In the genomic region with DNA sequence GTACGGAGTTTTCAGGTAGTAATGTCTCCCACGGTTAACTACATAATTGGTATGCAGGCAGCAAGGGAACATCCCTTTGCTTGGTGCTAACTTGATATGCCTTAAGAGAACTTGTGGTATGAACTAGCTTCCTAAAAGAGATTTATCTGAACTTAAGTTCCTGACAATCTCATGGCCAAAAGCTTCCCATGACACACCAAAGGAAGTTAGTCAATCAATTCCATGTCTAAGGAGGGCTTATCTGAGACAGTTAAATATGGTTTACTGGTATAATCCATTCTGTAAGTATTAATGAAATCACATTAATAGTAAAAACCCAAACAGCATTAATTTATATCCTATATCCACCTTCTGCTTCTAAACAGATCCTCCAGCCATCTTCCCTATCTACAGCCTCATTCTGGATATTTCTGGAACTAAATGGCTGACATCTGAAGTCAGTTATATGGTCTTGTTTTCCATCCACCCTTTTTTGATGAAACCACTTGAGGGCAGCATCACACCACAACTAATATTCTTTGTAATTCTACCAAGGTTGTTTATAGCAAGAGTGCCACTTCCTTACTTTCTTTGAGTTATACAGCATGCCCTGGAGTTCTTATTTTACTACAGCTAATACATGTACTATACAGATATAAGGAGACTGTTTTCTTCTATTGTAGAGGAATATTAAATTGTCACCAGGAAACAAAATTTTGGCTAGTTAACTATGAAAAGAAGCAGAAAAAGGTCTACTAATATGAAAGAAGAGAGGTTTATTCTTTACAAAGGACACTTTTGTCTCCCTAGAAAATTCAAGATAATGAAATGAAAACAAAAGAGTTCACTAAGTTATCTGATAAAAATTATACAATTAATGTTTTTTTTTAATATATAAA, we compare ENCODE assay signal across 1 cellular context.
TF ChIP-seq lines count a peak whose summit lies in the region.

No MANE protein-coding gene starts in this region.

TF ChIP-seq in K562, 482 proteins besides CTCF, POLR2A, EP300 and RAD21 (continued from another document and continues in another):
- no peak for TF ChIP-seq U2AF2 (optimal IDR thresholded peaks at IDR 0.05; ENCODE audit: low read depth, low read length)
- TF ChIP-seq GABPB2 (CRISPR knock-in tag; conservative IDR thresholded peaks at IDR 0.05): no peak
- TF ChIP-seq C11orf30 (IDR thresholded peaks at IDR 0.05; ENCODE audit: low read depth): no peak
- TF ChIP-seq HDAC1 (IDR thresholded peaks at IDR 0.05): no peak
- TF ChIP-seq ZBTB34 (CRISPR knock-in tag; IDR thresholded peaks at IDR 0.05): no peak
- TF ChIP-seq, protein P1, sequence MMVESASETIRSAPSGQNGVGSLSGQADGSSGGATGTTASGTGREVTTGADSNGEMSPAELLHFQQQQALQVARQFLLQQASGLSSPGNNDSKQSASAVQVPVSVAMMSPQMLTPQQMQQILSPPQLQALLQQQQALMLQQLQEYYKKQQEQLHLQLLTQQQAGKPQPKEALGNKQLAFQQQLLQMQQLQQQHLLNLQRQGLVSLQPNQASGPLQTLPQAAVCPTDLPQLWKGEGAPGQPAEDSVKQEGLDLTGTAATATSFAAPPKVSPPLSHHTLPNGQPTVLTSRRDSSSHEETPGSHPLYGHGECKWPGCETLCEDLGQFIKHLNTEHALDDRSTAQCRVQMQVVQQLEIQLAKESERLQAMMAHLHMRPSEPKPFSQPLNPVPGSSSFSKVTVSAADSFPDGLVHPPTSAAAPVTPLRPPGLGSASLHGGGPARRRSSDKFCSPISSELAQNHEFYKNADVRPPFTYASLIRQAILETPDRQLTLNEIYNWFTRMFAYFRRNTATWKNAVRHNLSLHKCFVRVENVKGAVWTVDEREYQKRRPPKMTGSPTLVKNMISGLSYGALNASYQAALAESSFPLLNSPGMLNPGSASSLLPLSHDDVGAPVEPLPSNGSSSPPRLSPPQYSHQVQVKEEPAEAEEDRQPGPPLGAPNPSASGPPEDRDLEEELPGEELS (CRISPR knock-in tag; IDR thresholded peaks at IDR 0.05; ENCODE audit: borderline replicate concordance): no peak
- peak; percentile 56; the same call in 1 of the 2 replicates for TF ChIP-seq SPI1 (IDR thresholded peaks at IDR 0.05; ENCODE audit: borderline replicate concordance, low read depth, low read length)
- no peak for TF ChIP-seq ZC3H8 (IDR thresholded peaks at IDR 0.05)
- no peak for TF ChIP-seq MYC (IDR thresholded peaks at IDR 0.05; ENCODE audit: low read depth, low read length)
- no peak for TF ChIP-seq MYC (CRISPR knock-in tag; IDR thresholded peaks at IDR 0.05; ENCODE audit: borderline replicate concordance, low read depth)
- no peak for TF ChIP-seq ETV6 (IDR thresholded peaks at IDR 0.05; ENCODE audit: borderline replicate concordance in 1 of 2, low read depth in 2 of 2, low read length in 1 of 2)
- TF ChIP-seq ETV6 (CRISPR knock-in tag; IDR thresholded peaks at IDR 0.05; ENCODE audit: borderline replicate concordance): no peak
- no peak for TF ChIP-seq HNRNPH1 (optimal IDR thresholded peaks at IDR 0.05; ENCODE audit: low read depth, low read length)
- TF ChIP-seq, protein P2, sequence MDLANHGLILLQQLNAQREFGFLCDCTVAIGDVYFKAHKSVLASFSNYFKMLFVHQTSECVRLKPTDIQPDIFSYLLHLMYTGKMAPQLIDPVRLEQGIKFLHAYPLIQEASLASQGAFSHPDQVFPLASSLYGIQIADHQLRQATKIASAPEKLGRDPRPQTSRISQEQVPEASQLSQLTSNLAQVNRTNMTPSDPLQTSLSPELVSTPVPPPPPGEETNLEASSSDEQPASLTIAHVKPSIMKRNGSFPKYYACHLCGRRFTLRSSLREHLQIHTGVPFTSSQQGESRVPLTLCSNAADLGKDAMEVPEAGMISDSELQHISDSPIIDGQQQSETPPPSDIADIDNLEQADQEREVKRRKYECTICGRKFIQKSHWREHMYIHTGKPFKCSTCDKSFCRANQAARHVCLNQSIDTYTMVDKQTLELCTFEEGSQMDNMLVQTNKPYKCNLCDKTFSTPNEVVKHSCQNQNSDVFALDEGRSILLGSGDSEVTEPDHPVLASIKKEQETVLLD (IDR thresholded peaks at IDR 0.05): no peak
- TF ChIP-seq ZNF785 (CRISPR knock-in tag; IDR thresholded peaks at IDR 0.05): no peak
- TF ChIP-seq RBM22 (IDR thresholded peaks at IDR 0.05; ENCODE audit: low read depth, low read length, poor library complexity, severe bottlenecking): no peak
- TF ChIP-seq ZNF592 (IDR thresholded peaks at IDR 0.05): peak; percentile 65; the same call in 1 of the 2 replicates
- no peak for TF ChIP-seq PML (IDR thresholded peaks at IDR 0.05; ENCODE audit: low read length)
- TF ChIP-seq, protein P3, sequence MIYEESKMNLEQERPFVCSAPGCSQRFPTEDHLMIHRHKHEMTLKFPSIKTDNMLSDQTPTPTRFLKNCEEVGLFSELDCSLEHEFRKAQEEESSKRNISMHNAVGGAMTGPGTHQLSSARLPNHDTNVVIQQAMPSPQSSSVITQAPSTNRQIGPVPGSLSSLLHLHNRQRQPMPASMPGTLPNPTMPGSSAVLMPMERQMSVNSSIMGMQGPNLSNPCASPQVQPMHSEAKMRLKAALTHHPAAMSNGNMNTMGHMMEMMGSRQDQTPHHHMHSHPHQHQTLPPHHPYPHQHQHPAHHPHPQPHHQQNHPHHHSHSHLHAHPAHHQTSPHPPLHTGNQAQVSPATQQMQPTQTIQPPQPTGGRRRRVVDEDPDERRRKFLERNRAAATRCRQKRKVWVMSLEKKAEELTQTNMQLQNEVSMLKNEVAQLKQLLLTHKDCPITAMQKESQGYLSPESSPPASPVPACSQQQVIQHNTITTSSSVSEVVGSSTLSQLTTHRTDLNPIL (CRISPR knock-in tag; IDR thresholded peaks at IDR 0.05): no peak
- TF ChIP-seq CREB1 (IDR thresholded peaks at IDR 0.05): no peak
- TF ChIP-seq CREB1 (CRISPR knock-in tag; IDR thresholded peaks at IDR 0.05): no peak
- TF ChIP-seq MNT (conservative IDR thresholded peaks at IDR 0.05): peak; percentile 27 to 41; a peak in 1 of 4 replicates
- peak in 1 of 3 experiments; percentile 49 for TF ChIP-seq YY1 (IDR thresholded peaks at IDR 0.05; ENCODE audit: borderline replicate concordance in 1 of 3, control insufficient read depth in 1 of 3, extremely low read depth in 1 of 3, insufficient read depth in 3 of 3, insufficient read length in 1 of 3, insufficient replicate concordance in 2 of 3, low read depth in 1 of 3, low read length in 2 of 3)
- TF ChIP-seq, protein P4, sequence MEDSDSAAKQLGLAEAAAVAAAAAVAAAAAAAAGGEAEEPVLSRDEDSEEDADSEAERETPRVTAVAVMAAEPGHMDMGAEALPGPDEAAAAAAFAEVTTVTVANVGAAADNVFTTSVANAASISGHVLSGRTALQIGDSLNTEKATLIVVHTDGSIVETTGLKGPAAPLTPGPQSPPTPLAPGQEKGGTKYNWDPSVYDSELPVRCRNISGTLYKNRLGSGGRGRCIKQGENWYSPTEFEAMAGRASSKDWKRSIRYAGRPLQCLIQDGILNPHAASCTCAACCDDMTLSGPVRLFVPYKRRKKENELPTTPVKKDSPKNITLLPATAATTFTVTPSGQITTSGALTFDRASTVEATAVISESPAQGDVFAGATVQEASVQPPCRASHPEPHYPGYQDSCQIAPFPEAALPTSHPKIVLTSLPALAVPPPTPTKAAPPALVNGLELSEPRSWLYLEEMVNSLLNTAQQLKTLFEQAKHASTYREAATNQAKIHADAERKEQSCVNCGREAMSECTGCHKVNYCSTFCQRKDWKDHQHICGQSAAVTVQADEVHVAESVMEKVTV (CRISPR knock-in tag; IDR thresholded peaks at IDR 0.05): peak; percentile 93
- TF ChIP-seq PTRF (tag; IDR thresholded peaks at IDR 0.05): no peak
- peak in 1 of 2 experiments; percentile 88; a peak in 1 of 4 replicates for TF ChIP-seq ARNT (IDR thresholded peaks at IDR 0.05)
- TF ChIP-seq ZBTB11 (CRISPR knock-in tag; IDR thresholded peaks at IDR 0.05): 0 out of 6 replicates have a peak, but pooled peaks of 1 of the 3 experiments have one; percentile 37
- TF ChIP-seq ZNF76 (CRISPR knock-in tag; IDR thresholded peaks at IDR 0.05; ENCODE audit: borderline replicate concordance): no peak
- TF ChIP-seq, protein P5, sequence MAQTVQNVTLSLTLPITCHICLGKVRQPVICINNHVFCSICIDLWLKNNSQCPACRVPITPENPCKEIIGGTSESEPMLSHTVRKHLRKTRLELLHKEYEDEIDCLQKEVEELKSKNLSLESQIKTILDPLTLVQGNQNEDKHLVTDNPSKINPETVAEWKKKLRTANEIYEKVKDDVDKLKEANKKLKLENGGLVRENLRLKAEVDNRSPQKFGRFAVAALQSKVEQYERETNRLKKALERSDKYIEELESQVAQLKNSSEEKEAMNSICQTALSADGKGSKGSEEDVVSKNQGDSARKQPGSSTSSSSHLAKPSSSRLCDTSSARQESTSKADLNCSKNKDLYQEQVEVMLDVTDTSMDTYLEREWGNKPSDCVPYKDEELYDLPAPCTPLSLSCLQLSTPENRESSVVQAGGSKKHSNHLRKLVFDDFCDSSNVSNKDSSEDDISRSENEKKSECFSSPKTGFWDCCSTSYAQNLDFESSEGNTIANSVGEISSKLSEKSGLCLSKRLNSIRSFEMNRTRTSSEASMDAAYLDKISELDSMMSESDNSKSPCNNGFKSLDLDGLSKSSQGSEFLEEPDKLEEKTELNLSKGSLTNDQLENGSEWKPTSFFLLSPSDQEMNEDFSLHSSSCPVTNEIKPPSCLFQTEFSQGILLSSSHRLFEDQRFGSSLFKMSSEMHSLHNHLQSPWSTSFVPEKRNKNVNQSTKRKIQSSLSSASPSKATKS (CRISPR knock-in tag; IDR thresholded peaks at IDR 0.05): no peak
- TF ChIP-seq EP400 (IDR thresholded peaks at IDR 0.05): peak; percentile 28; the same call in 1 of the 2 replicates
